1 cellular context compared by ENCODE assay signal in the genomic region with DNA sequence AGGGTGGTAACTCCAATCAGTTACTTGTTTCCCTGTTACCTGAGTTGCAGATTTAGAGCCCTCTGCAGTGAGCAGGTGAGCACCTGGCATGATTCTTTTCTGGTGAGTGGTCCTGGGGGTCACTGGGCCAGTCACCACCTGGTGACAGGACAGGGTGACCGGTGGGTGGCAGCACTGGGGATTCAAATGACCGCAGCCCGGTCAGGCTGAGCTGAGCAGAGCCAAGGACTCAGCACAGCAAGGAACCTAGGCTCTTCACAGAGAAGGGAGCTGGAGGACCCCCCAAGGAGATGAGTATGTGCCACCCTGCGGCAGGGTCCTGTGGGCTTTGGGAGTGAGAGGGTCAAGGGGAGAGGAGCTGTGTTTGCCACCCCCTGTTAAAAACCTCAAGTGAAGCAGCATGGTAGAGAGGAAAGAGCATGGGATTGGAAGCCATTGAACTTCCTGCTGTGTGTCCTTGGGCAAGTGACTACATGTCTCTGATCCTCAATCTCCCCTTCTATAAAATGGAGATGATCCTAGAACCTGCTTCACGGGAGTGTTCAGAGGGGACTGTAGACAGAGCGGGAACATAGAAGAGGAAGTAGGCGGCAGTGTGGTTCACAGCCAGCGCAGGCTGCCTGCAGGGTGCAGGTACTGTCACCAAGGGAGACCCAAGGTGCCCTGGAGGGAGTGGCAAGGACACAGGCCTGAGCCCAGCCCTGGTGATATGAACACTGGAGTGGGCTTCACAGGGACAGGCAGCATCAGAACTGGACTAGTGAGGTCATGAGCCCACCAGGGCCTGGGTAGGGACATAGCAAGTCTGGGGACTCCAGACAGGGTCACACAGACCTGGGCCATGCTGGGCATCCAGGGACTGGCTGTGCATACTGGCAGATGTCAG.
A peak's percentile ranks its signal among the peaks of the same experiment; 100 is the strongest.
TF ChIP-seq lines count a peak whose summit lies in the region.

No MANE protein-coding gene starts in this region.

TF ChIP-seq in K562, 482 proteins besides CTCF, POLR2A, EP300 and RAD21:
- TF ChIP-seq BCOR (IDR thresholded peaks at IDR 0.05), result peak; percentile 88
- 0 out of 2 replicates have a peak, but pooled peaks have one; percentile 45 for TF ChIP-seq HDAC2 (IDR thresholded peaks at IDR 0.05)
- peak; percentile 94 for TF ChIP-seq RBM25 (IDR thresholded peaks at IDR 0.05; ENCODE audit: low read depth, low read length, severe bottlenecking)
- TF ChIP-seq KDM1A (IDR thresholded peaks at IDR 0.05), result 0 out of 4 replicates have a peak, but pooled peaks of 1 of the 2 experiments have one; percentile 20
- peak; percentile 83 for TF ChIP-seq ZFP36 (IDR thresholded peaks at IDR 0.05; ENCODE audit: low read depth, low read length, partially characterized antibody)
TF ChIP-seq in K562: peak in this region for 5; not testable (repeated sequence) for 477.
